20 cellular contexts compared by ENCODE assay signal in the genomic region with DNA sequence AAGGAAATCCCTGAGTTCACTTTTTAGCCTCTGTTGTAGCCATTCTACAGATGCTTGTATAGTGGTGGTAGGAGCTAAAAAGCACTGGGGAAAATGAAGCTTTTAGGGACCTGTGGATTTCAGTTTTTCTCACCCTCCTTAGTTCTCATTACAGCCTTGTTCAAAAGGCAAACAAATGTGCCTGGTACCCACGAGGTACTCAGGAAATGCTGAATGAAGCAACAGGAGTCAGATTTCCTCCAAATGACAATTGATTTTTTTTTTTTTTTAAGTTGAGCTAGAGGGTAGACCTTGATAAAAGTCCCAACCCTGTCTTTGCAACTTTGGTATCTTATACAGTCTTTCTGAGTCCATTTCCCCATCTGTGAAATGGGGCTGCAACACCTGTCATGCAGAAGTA. TPM values are rescaled to one million over a fixed set of nuclear protein-coding genes. Genes with fewer than 3 reads are reported as not detected.
"Had no signal": no experiment of that assay in that cellular context is flagged by ENCODE, and none has a peak within 500 bp of the region (broad histone marks: within the 10 kb centered on the region; RNA-seq: fewer than 3 reads in every experiment).

No MANE protein-coding gene starts in this region.

- H3K27me3 ChIP-seq: adrenal gland, right atrium auricular region had no signal

- H3K27ac ChIP-seq: epithelial cell of prostate, prostate gland had no signal

- H3K36me3 ChIP-seq: adrenal gland, prostate gland had no signal

- H3K9me3 ChIP-seq: adrenal gland, prostate gland had no signal

- H3K4me1 ChIP-seq: prostate gland had no signal

- H3K4me3 ChIP-seq: adrenal gland, prostate gland, right atrium auricular region had no signal

- ATAC-seq: activated naive CD4-positive, alpha-beta T cell treated with anti-CD3 and anti-CD28 coated beads, Interleukin-2, amount 50 U/mL, for 72 hours; activated T-cell treated with anti-CD3 and anti-CD28 coated beads, Interleukin-2, amount 50 U/mL, for 72 hours had no signal

- DNase-seq: activated CD4-positive, alpha-beta T cell treated with anti-CD3 and anti-CD28 coated beads, Interleukin-2, amount 50 U/mL, for 1 hour; activated CD8-positive, alpha-beta memory T cell treated with anti-CD3 and anti-CD28 coated beads, Interleukin-2, amount 50 U/mL, for 48 hours; activated effector memory CD4-positive, alpha-beta T cell treated with anti-CD3 and anti-CD28 coated beads, Interleukin-2, amount 50 U/mL, for 16 hours; activated T-cell treated with anti-CD3 and anti-CD28 coated beads, Interleukin-2, amount 50 U/mL, for 72 hours; adrenal gland; foreskin melanocyte; glutamatergic neuron; hippocampal formation; islet precursor cell; mammary epithelial cell; naive B cell; stimulated activated CD4-positive, alpha-beta T cell treated with anti-CD3 and anti-CD28 coated beads, Interleukin-2, amount 100 ng/mL, for 24 hours; stimulated activated naive CD4-positive, alpha-beta T cell treated with Interleukin-2 at 50 U/mL for 16 hours; T-helper 1 cell; T-helper 9 cell had no signal

RNA-seq across cellular contexts. Expression of a gene that starts 21.3 kb away (rescaled TPM):
- total RNA-seq: osteocyte had no signal
